Comparison of ENCODE assay signal across 8 cellular contexts in genomic region chr6:73652637-73653570, GRCh38. TPM values are rescaled to one million over a fixed set of nuclear protein-coding genes. Genes with fewer than 3 reads are reported as not detected.
DNase-seq lines count a peak whose midpoint lies in the region; ATAC-seq, FAIRE-seq and TF ChIP-seq lines count a peak whose summit lies in the region.

No MANE protein-coding gene starts in this region.

- peak overlapping the region; percentile 90 for H3K4me2 ChIP-seq in smooth muscle cell

- H3K36me3 ChIP-seq in bronchial epithelial cell (ENCODE audit: control insufficient read depth, insufficient read depth, low read length) (peaks cover 2% of the 10 kb centered on the region), iPS-20b (ENCODE audit: insufficient read depth, low read depth, low read length) (no peaks in the 10 kb centered on the region), smooth muscle cell (ENCODE audit: low read depth) (no peaks in the 10 kb centered on the region)

- no peaks in the 10 kb centered on the region for H3F3A ChIP-seq in smooth muscle cell (ENCODE audit: low read depth)

- peaks cover 9% of the 10 kb centered on the region for H4K20me1 ChIP-seq in smooth muscle cell (ENCODE audit: low read depth)

- peaks cover 8% of the 10 kb centered on the region; the same call in 1 of the 2 replicates for H3K4me1 ChIP-seq in iPS-20b (ENCODE audit: insufficient read depth, low read length)
- peaks cover 11% of the 10 kb centered on the region for H3K4me1 ChIP-seq in smooth muscle cell (ENCODE audit: low read depth)

- H3K9ac ChIP-seq in iPS-20b (ENCODE audit: low read depth, low read length) (peak overlapping the region; percentile 69; the same call in 1 of the 2 replicates), smooth muscle cell (ENCODE audit: low read depth) (peak overlapping the region; percentile 97)

- H2AFZ ChIP-seq in smooth muscle cell (ENCODE audit: low read depth), result peak overlapping the region; percentile 83

- H3K9me3 ChIP-seq in iPS-20b (ENCODE audit: insufficient read depth, low read depth, low read length) (no peaks in the 10 kb centered on the region), smooth muscle cell (replicated peaks; ENCODE audit: low read depth) (no peaks in the 10 kb centered on the region)

- TF ChIP-seq POLR2A in GM18505 (IDR thresholded peaks at IDR 0.05; ENCODE audit: borderline replicate concordance, extremely low read depth, insufficient read depth, insufficient read length), result no peak

- 9% methylated on average over 19 of the region's 32 CpGs for WGBS in smooth muscle cell (ENCODE audit: low lambda C conversion rate)

- peak overlapping the region; percentile 99 for H3K4me3 ChIP-seq in bronchial epithelial cell (ENCODE audit: low read depth, low read length)
- peak overlapping the region; percentile 98 for H3K4me3 ChIP-seq in iPS-20b (ENCODE audit: low read length)
- H3K4me3 ChIP-seq in smooth muscle cell, result peak overlapping the region; percentile 99

- H3K27ac ChIP-seq in iPS-20b (ENCODE audit: low read length) (no peak overlapping the region), smooth muscle cell (ENCODE audit: low read depth) (peak overlapping the region; percentile 88)

- DNase-seq in 8988T (peak; percentile 56), NCI-H2107 (lab: John Stamatoyannopoulos, UW) (peak; percentile 9), UCSD-AML1 (lab: John Stamatoyannopoulos, UW; ENCODE audit: unreplicated experiment) (peak; percentile 63), bronchial epithelial cell (ENCODE audit: low read depth) (peak; percentile 57), smooth muscle cell (lab: John Stamatoyannopoulos, UW; ENCODE audit: unreplicated experiment) (peak; percentile 25)

- TF ChIP-seq CTCF in bronchial epithelial cell (IDR thresholded peaks at IDR 0.05; ENCODE audit: insufficient read depth, low read length, severe bottlenecking) (peak; percentile 31), smooth muscle cell (IDR thresholded peaks at IDR 0.05; ENCODE audit: borderline replicate concordance, insufficient read depth, poor library complexity, severe bottlenecking) (peak; percentile 37)

- peaks cover 20% of the 10 kb centered on the region for H3K79me2 ChIP-seq in smooth muscle cell (ENCODE audit: low read depth)

- FAIRE-seq in bronchial epithelial cell (lab: Jason Lieb, UNC), result no peak

- H3K27me3 ChIP-seq in bronchial epithelial cell (ENCODE audit: control insufficient read depth, insufficient read depth, low read length), result no peaks in the 10 kb centered on the region
- no peaks in the 10 kb centered on the region for H3K27me3 ChIP-seq in iPS-20b (ENCODE audit: insufficient read depth, low read length)
- H3K27me3 ChIP-seq in smooth muscle cell (ENCODE audit: low read depth), result no peaks in the 10 kb centered on the region

- ATAC-seq in GM18505 (IDR thresholded peaks at IDR 0.05; ENCODE audit: unreplicated experiment) (peak; percentile 43), HG03025 (IDR thresholded peaks at IDR 0.05; ENCODE audit: low FRiP score, unreplicated experiment) (peak; percentile 52)

RNA-seq across cellular contexts. Expression of gene SLC17A5, which starts 0.9 kb away (rescaled TPM):
- total RNA-seq in bronchial epithelial cell (12.4 and 18.7 TPM in 2 replicates), smooth muscle cell (36.4 and 49.0 TPM in 2 replicates)
- 27.6 and 39.9 TPM in 2 replicates for polyA plus RNA-seq in smooth muscle cell

RNA-seq across cellular contexts. Expression of gene CD109, which starts 43.1 kb away (rescaled TPM):
- total RNA-seq in bronchial epithelial cell (23.6 and 27.4 TPM in 2 replicates), smooth muscle cell (28.0 and 31.1 TPM in 2 replicates)
- polyA plus RNA-seq in smooth muscle cell, result 4.6 and 7.7 TPM in 2 replicates

Comparison
In these comparisons a context has a peak if more than half of its experiments do, and no peak if none do; other contexts are left out.
1. DNase-seq: peak in every context shown above with its lines; median percentile 63 in UCSD-AML1; 57 in bronchial epithelial cell; 56 in 8988T; 25 in smooth muscle cell; 9 in NCI-H2107.